ENCODE assay signal across 11 cellular contexts in the genomic region with DNA sequence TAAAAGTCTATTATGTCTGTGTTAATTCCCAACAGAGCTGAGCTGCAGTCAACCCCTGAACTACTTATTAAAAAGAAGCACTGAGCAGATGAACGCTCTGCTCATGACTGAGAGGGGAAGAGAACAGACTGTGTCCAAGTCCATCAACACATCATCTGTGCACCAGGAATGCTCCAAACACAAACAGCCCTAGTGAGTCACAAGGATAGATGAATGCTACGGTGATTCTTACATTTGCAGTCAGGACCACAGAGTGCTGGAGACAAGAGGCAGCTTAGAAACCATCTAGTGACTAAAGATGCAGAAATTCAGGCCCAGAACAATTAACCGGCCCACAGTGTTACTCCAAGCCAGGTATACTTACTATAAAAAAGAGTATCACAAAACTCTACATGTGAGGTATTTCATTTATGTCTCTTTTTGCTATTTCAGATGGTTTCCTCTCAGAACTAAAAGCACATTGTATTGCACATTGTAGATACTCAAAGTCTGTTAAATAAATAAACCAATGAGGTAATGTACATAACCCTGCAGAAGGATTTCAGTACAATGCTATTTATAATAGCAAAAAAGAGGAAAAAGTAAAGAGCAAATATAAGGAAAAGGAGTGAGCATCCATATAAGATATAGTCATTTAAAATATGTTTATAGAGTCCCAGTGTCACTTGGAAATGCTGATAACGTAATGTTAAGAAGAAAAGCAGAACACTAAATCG.
DNase-seq lines count a peak whose midpoint lies in the region; ATAC-seq and TF ChIP-seq lines count a peak whose summit lies in the region.
"Had no signal": no experiment of that assay in that cellular context is flagged by ENCODE, and none has a peak within 500 bp of the region (broad histone marks: within the 10 kb centered on the region; RNA-seq: fewer than 3 reads in every experiment).

No MANE protein-coding gene starts in this region.

- no peaks in the 10 kb centered on the region for H3K27me3 ChIP-seq in brain microvascular endothelial cell (replicated peaks)

- H3K36me3 ChIP-seq in brain microvascular endothelial cell (replicated peaks) (no peaks in the 10 kb centered on the region), mucosa of descending colon (ENCODE audit: low read depth) (no peaks in the 10 kb centered on the region)

- H3K4me3 ChIP-seq in AG09309 (ENCODE audit: control insufficient read depth, low read depth, low read length) (no peak overlapping the region), brain microvascular endothelial cell (ENCODE audit: low read depth, low read length) (no peak overlapping the region), mucosa of descending colon (no peak overlapping the region)

- intact Hi-C loops in mucosa of descending colon (cut with DNase I, micrococcal nuclease), result no loop called here

- peaks cover 11% of the 10 kb centered on the region for H3K4me1 ChIP-seq in mucosa of descending colon (ENCODE audit: low read depth)

- H3K27ac ChIP-seq in brain microvascular endothelial cell, result no peak overlapping the region

- TF ChIP-seq CTCF in AG09309 (IDR thresholded peaks at IDR 0.05; ENCODE audit: control insufficient read depth, insufficient read depth, low read depth, low read length, missing control alignments) (no peak), brain microvascular endothelial cell (IDR thresholded peaks at IDR 0.05; ENCODE audit: low read depth, low read length, missing control alignments) (no peak), mucosa of descending colon (IDR thresholded peaks at IDR 0.05) (no peak)

- peak; percentile 50 for DNase-seq in AG09309 (ENCODE audit: low read depth)
- DNase-seq in LHCN-M2 (ENCODE audit: low read depth), result peak; percentile 93
- peak; percentile 83 for DNase-seq in brain microvascular endothelial cell
- peak; percentile 91 for DNase-seq in kidney tubule cell (ENCODE audit: low spot score)
- DNase-seq in COR-L47 (lab: John Stamatoyannopoulos, UW), result no peak
- no peak for DNase-seq in mucosa of descending colon
- DNase-seq: aorta; stimulated activated CD4-positive, alpha-beta T cell treated with anti-CD3 and anti-CD28 coated beads, Interleukin-15, amount 100 ng/mL, for 24 hours; stimulated activated naive CD4-positive, alpha-beta T cell treated with Interleukin-2 at 50 U/mL for 16 hours had no signal

- ATAC-seq in GM21528 (IDR thresholded peaks at IDR 0.05; ENCODE audit: low FRiP score, unreplicated experiment) (no peak), mucosa of descending colon (no peak), GM21717 (IDR thresholded peaks at IDR 0.05; ENCODE audit: unreplicated experiment) (no peak)

- no peaks in the 10 kb centered on the region for H3K9me3 ChIP-seq in mucosa of descending colon

- in situ Hi-C loops in brain microvascular endothelial cell (cut with HindIII; ENCODE audit: low pct_ligation_motif_present, low sequenced_read_pairs), result no loop called here

Comparison
In these comparisons a context has a peak if more than half of its experiments do, and no peak if none do; other contexts are left out.
1. DNase-seq: peak in AG09309 (single experiment), LHCN-M2 (single experiment), brain microvascular endothelial cell (single experiment) and kidney tubule cell (single experiment); none in COR-L47 (single experiment) and mucosa of descending colon (0 of 3).